ENCODE assay signal across 8 cellular contexts in genomic region chr1:109263597-109264378, GRCh38. TPM values are rescaled to one million over a fixed set of nuclear protein-coding genes. Genes with fewer than 3 reads are reported as not detected.
DNase-seq lines count a peak whose midpoint lies in the region; ATAC-seq and TF ChIP-seq lines count a peak whose summit lies in the region.

No MANE protein-coding gene starts in this region.

- no peaks in the 10 kb centered on the region for H3K36me3 ChIP-seq in liver (ENCODE audit: control insufficient read depth in 4 of 4, insufficient read depth in 3 of 4, low read depth in 1 of 4, low read length in 3 of 4)

- no peak overlapping the region for H3K9ac ChIP-seq in liver (ENCODE audit: low read depth in 1 of 2, low read length in 2 of 2)

- no peak for ATAC-seq in GM21619 (IDR thresholded peaks at IDR 0.05; ENCODE audit: unreplicated experiment)

- peak; percentile 98 to 100 for TF ChIP-seq RAD21 in liver (IDR thresholded peaks at IDR 0.05)

- peak; percentile 85 for DNase-seq in EL
- DNase-seq in HCEC 1CT = peak; percentile 74
- peak; percentile 95 for DNase-seq in NCI-H2196 (lab: John Stamatoyannopoulos, UW; ENCODE audit: unreplicated experiment)
- DNase-seq in activated CD4-positive, alpha-beta T cell treated with anti-CD3 and anti-CD28 coated beads, Interleukin-2, amount 50 U/mL, for 24 hours (ENCODE audit: low read depth in 1 of 2, low spot score in 1 of 2) = peak; percentile 65 to 70
- DNase-seq in coronary artery (ENCODE audit: low spot score) = no peak
- peak; percentile 55 to 65 (median 55) for DNase-seq in stimulated activated CD4-positive, alpha-beta T cell treated with anti-CD3 and anti-CD28 coated beads, TNF-alpha, amount 100 ng/mL, for 4 hours (ENCODE audit: low read depth in 3 of 3)

- 48% methylated on average over 29 of the region's 29 CpGs for WGBS in liver

- no peaks in the 10 kb centered on the region for H3K4me1 ChIP-seq in liver (ENCODE audit: control insufficient read depth in 4 of 4, insufficient read depth in 4 of 4, low read length in 3 of 4)

- H3K4me3 ChIP-seq in coronary artery (no peak overlapping the region), liver (ENCODE audit: low read depth in 1 of 3, low read length in 3 of 3) (no peak overlapping the region)

- peak; percentile 80 for TF ChIP-seq CTCF in coronary artery (IDR thresholded peaks at IDR 0.05)
- TF ChIP-seq CTCF in liver (IDR thresholded peaks at IDR 0.05; ENCODE audit: low read depth, low read length, missing input control) = peak; percentile 100

- no peaks in the 10 kb centered on the region for H3K9me3 ChIP-seq in liver (ENCODE audit: control insufficient read depth in 4 of 4, low read length in 3 of 4)

- H3K27ac ChIP-seq in coronary artery (no peak overlapping the region), liver (ENCODE audit: low read depth in 1 of 2, low read length in 2 of 2) (no peak overlapping the region)

- H3K27me3 ChIP-seq in liver (ENCODE audit: control insufficient read depth in 4 of 4, insufficient read depth in 4 of 4, low read length in 3 of 4) = no peaks in the 10 kb centered on the region

TF ChIP-seq in liver, 16 proteins besides CTCF, POLR2A, EP300 and RAD21:
- TF ChIP-seq ATF3 (IDR thresholded peaks at IDR 0.05) (no peak), NR2F2 (IDR thresholded peaks at IDR 0.05) (peak; percentile 17), TAF1 (conservative IDR thresholded peaks at IDR 0.05) (no peak), HNF4A (conservative IDR thresholded peaks at IDR 0.05) (peak; percentile 14 to 42), HNF4G (IDR thresholded peaks at IDR 0.05) (no peak), RXRA (IDR thresholded peaks at IDR 0.05) (peak in 1 of 2 donors; percentile 77), FOXA1 (IDR thresholded peaks at IDR 0.05) (no peak), FOXA2 (IDR thresholded peaks at IDR 0.05) (no peak), MAX (IDR thresholded peaks at IDR 0.05) (no peak), YY1 (IDR thresholded peaks at IDR 0.05) (no peak), SP1 (IDR thresholded peaks at IDR 0.05) (peak; percentile 53), GABPA (IDR thresholded peaks at IDR 0.05 in 1 of 2, conservative IDR thresholded peaks at IDR 0.05 in 1 of 2) (no peak), JUND (IDR thresholded peaks at IDR 0.05) (no peak), REST (IDR thresholded peaks at IDR 0.05) (no peak), ZBTB33 (IDR thresholded peaks at IDR 0.05) (no peak), EGR1 (IDR thresholded peaks at IDR 0.05; ENCODE audit: low read depth in 2 of 2) (no peak)

RNA-seq across cellular contexts. Expression of gene CELSR2, which starts 14.4 kb away (rescaled TPM):
- total RNA-seq in liver = 1 to 10 TPM; 1.5 to 1.6 TPM
- polyA plus RNA-seq in liver = under 1 TPM; 0.73 to 0.78 TPM

RNA-seq across cellular contexts. Expression of gene PSRC1, which starts 19.2 kb away (rescaled TPM):
- total RNA-seq in liver = 1 to 10 TPM in 1 of 2 donors, under 1 TPM in 1; 0.25 to 2.6 TPM
- polyA plus RNA-seq in liver = 1 to 10 TPM in 1 of 2 donors, under 1 TPM in 1; 0.76 to 1.4 TPM

RNA-seq across cellular contexts. Expression of gene MYBPHL, which starts 43.0 kb away (rescaled TPM):
- total RNA-seq in liver = not detected
- polyA plus RNA-seq in liver = not detected

RNA-seq across cellular contexts. Expression of gene SARS1, which starts 50.1 kb away (rescaled TPM):
- 100 to 1,000 TPM in 1 of 2 donors, 10 to 100 TPM in 1; 57.5 to 104 TPM for total RNA-seq in liver
- 100 to 1,000 TPM in 1 of 2 donors, 10 to 100 TPM in 1; 81.8 to 132 TPM for polyA plus RNA-seq in liver
